8 cellular contexts compared by ENCODE assay signal in the genomic region with DNA sequence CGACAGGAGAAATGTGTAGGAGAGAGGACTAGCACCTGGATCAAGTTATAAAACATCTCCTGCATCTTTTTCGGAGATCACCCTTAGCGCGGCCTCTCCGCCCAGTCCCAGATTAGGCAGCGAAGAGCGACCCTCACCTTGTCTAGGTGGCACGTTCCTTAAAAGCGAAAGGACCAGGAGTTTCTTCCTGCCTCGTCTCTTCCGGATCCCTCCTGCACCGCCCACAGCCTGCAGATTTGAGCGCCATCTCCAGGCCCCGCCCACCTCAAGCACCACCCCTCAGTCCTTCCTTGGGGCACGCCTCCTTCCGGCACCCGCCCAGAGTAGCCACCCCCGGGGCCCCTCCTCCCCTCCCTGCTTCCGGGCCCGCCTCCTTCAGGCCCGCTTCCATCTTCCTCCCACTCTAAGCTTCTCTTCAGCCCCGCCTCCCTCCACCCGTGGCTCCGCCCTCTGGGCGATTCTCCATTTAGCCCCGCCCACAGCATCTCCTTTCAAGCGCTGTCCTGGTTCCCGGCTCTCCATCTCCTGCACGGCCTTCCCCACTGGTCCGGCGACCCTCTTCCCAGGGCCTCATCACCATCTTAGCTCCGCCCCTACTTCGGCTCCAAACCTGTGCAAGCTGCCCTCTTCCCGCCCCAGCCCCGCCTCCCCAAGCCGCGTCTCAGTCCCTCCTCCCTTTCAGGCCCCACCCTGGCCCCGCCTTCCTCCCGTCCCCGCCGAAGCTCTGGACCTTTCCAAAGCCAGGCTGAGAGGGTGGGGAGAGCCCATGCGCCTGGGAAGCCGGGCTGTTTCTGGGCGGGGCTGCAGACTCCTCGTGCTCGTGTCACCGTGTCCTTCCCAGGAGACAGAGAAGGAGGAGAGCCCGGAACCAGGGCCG. TPM values are rescaled to one million over a fixed set of nuclear protein-coding genes. Genes with fewer than 3 reads are reported as not detected.
DNase-seq lines count a peak whose midpoint lies in the region; ATAC-seq lines count a peak whose summit lies in the region.

No MANE protein-coding gene starts in this region.

- H3K36me3 ChIP-seq in rectal smooth muscle tissue (ENCODE audit: control insufficient read depth, insufficient read depth, low read length): no peaks in the 10 kb centered on the region
- H3K36me3 ChIP-seq in aorta (ENCODE audit: control insufficient read depth in 1 of 2, insufficient read depth in 2 of 2, low read length in 1 of 2): no peaks in the 10 kb centered on the region

- WGBS in aorta, 2 donors: 1% methylated on average over 48 to 49 of the region's 49 CpGs

- H3K4me3 ChIP-seq in rectal smooth muscle tissue (ENCODE audit: low read length) (peak overlapping the region; percentile 79), aorta (ENCODE audit: low read length in 2 of 2) (peak overlapping the region; percentile 82 to 98)

- intact Hi-C loops in aorta (cut with DNase I): loop anchor here (5.0 to 10.0 kb wide), 2 partner anchors 52 to 74 kb away; no protein-coding TSS in a partner anchor

- H3K4me1 ChIP-seq in rectal smooth muscle tissue (ENCODE audit: control insufficient read depth, insufficient read depth, low read length) (peaks cover 23% of the 10 kb centered on the region), aorta (ENCODE audit: control insufficient read depth in 1 of 2, insufficient read depth in 2 of 2, low read length in 2 of 2) (peaks cover 2 to 8% of the 10 kb centered on the region in 2 donors)

- H3K27ac ChIP-seq in rectal smooth muscle tissue (ENCODE audit: low read depth, low read length) (peak overlapping the region; percentile 96), aorta (ENCODE audit: low read depth in 1 of 2, low read length in 2 of 2) (peak overlapping the region; percentile 77 to 78)

- peak overlapping the region; percentile 53 for H3K9ac ChIP-seq in rectal smooth muscle tissue (ENCODE audit: low read length)

- H3K27me3 ChIP-seq in rectal smooth muscle tissue (ENCODE audit: control insufficient read depth, insufficient read depth, low read length) (no peaks in the 10 kb centered on the region), aorta (ENCODE audit: control insufficient read depth in 1 of 2, insufficient read depth in 2 of 2, low read length in 1 of 2) (no peaks in the 10 kb centered on the region)

- ATAC-seq in GM18511 (IDR thresholded peaks at IDR 0.05; ENCODE audit: unreplicated experiment) (peak; percentile 72), HG03025 (IDR thresholded peaks at IDR 0.05; ENCODE audit: low FRiP score, unreplicated experiment) (peak; percentile 65), aorta (ENCODE audit: low FRiP score) (peak; percentile 97)

- peak; percentile 97 for DNase-seq in NCI-H2029 treated with DMSO at 0.1 percent for 48 hours (lab: John Stamatoyannopoulos, UW)
- DNase-seq in T1000 (lab: John Stamatoyannopoulos, UW): peak; percentile 99
- DNase-seq in astrocyte of the hippocampus (ENCODE audit: low read depth, low spot score): peak; percentile 100
- DNase-seq in hepatic stellate cell (ENCODE audit: low spot score): peak; percentile 97
- peak; percentile 99 to 100 for DNase-seq in aorta

- no peaks in the 10 kb centered on the region for H3K9me3 ChIP-seq in aorta (ENCODE audit: control insufficient read depth, low read length)

RNA-seq across cellular contexts. Expression of a gene that starts 0.6 kb away (rescaled TPM):
- total RNA-seq in aorta: 100 to 1,000 TPM; 114 to 134 TPM
- polyA plus RNA-seq in aorta: 100 to 1,000 TPM; 120 to 148 TPM

Comparison
In these comparisons a context has a peak if more than half of its experiments do, and no peak if none do; other contexts are left out.
1. Peak in every context shown above with its lines: DNase-seq, ATAC-seq, H3K4me3 ChIP-seq and H3K27ac ChIP-seq.